28 cellular contexts compared by ENCODE assay signal in the genomic region with DNA sequence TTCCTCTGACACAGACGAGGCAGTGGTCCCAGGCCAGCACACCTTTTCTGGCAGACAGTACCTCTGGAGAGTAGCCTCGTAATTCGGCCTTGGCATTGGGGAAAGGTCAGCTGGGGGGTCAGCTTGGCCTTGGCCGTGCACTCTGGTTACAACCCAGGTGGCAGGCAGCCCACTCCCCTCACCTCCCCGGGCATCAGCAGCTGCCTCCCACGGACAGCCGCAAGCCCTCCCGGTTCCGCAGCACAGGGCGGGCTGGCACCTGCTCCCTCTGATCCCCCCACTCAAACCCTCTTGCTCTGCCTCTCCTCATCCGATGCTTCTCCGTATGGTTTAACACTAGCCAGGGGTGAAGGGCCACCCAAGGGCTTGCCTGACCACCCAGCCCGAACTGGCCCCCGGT. TPM values are rescaled to one million over a fixed set of nuclear protein-coding genes. Genes with fewer than 3 reads are reported as not detected.
"Had no signal": no experiment of that assay in that cellular context is flagged by ENCODE, and none has a peak within 500 bp of the region (broad histone marks: within the 10 kb centered on the region; RNA-seq: fewer than 3 reads in every experiment).

No MANE protein-coding gene starts in this region.

- H3K36me3 ChIP-seq: prostate gland, uterus had no signal

- H3K36me3 Mint-ChIP-seq: memory B cell; naive B cell; natural killer cell treated with Interleukin-12 subunit alpha and Interleukin-12 subunit beta and Interleukin-15 and Interleukin-18, amount 100 ng/mL, for 72 hours; stimulated activated memory B cell treated with anti-CD40 and anti-IgM and Interleukin-4, amounts not matched to agents 10 μg/mL and 1 μg/mL and 100 μg/mL, for 72 hours had no signal

- H3K27ac ChIP-seq: dorsolateral prefrontal cortex, epithelial cell of prostate, gastrocnemius medialis, prostate gland, right atrium auricular region, skin epidermis, spleen, testis, tibial artery, upper lobe of left lung, uterus had no signal

- H3K4me3 Mint-ChIP-seq: memory B cell; naive B cell; natural killer cell treated with Interleukin-12 subunit alpha and Interleukin-12 subunit beta and Interleukin-15 and Interleukin-18, amount 100 ng/mL, for 72 hours; neural crest cell; stimulated activated memory B cell treated with anti-CD40 and anti-IgM and Interleukin-4, amounts not matched to agents 10 μg/mL and 1 μg/mL and 100 μg/mL, for 72 hours had no signal

- H3K27me3 ChIP-seq: dorsolateral prefrontal cortex, gastrocnemius medialis, right atrium auricular region, spleen, testis, tibial artery, upper lobe of left lung, uterus had no signal

- H3K9me3 Mint-ChIP-seq: memory B cell; naive B cell; natural killer cell treated with Interleukin-12 subunit alpha and Interleukin-12 subunit beta and Interleukin-15 and Interleukin-18, amount 100 ng/mL, for 72 hours; neural crest cell; stimulated activated memory B cell treated with anti-CD40 and anti-IgM and Interleukin-4, amounts not matched to agents 10 μg/mL and 1 μg/mL and 100 μg/mL, for 72 hours had no signal

- ATAC-seq: esophagus mucosa; gastrocnemius medialis; left lobe of liver; natural killer cell treated with Interleukin-12 subunit alpha and Interleukin-12 subunit beta and Interleukin-15 and Interleukin-18, amount 100 ng/mL, for 72 hours; stimulated activated memory B cell treated with anti-CD40 and anti-IgM and Interleukin-4, amounts not matched to agents 10 μg/mL and 1 μg/mL and 100 μg/mL, for 72 hours; stimulated activated naive CD8-positive, alpha-beta T cell treated with anti-CD3 and anti-CD28 coated beads, Interleukin-15, Interleukin-2, amounts not matched to agents 100 U/mL and 50 U/mL, for 24 hours had no signal

- H3K27me3 Mint-ChIP-seq: memory B cell; naive B cell; natural killer cell treated with Interleukin-12 subunit alpha and Interleukin-12 subunit beta and Interleukin-15 and Interleukin-18, amount 100 ng/mL, for 72 hours; stimulated activated memory B cell treated with anti-CD40 and anti-IgM and Interleukin-4, amounts not matched to agents 10 μg/mL and 1 μg/mL and 100 μg/mL, for 72 hours had no signal

- DNase-seq: dorsolateral prefrontal cortex; effector CD4-positive, alpha-beta T cell; foreskin fibroblast; gastrocnemius medialis; head of caudate nucleus; naive B cell; spleen; stimulated activated CD4-positive, alpha-beta T cell treated with anti-CD3 and anti-CD28 coated beads, Interleukin-4, amount 100 ng/mL, for 4 hours; stimulated activated naive CD8-positive, alpha-beta T cell treated with anti-CD3 and anti-CD28 coated beads, Interleukin-15, Interleukin-2, amounts not matched to agents 100 U/mL and 50 U/mL, for 24 hours; substantia nigra; testis; tibial artery; uterus had no signal

- H3K27ac Mint-ChIP-seq: memory B cell; naive B cell; natural killer cell treated with Interleukin-12 subunit alpha and Interleukin-12 subunit beta and Interleukin-15 and Interleukin-18, amount 100 ng/mL, for 72 hours; stimulated activated memory B cell treated with anti-CD40 and anti-IgM and Interleukin-4, amounts not matched to agents 10 μg/mL and 1 μg/mL and 100 μg/mL, for 72 hours had no signal

- FAIRE-seq: colon, keratinocyte had no signal

- H3K4me1 Mint-ChIP-seq: memory B cell; naive B cell; neural crest cell; stimulated activated memory B cell treated with anti-CD40 and anti-IgM and Interleukin-4, amounts not matched to agents 10 μg/mL and 1 μg/mL and 100 μg/mL, for 72 hours had no signal

- H3K4me3 ChIP-seq: dorsolateral prefrontal cortex, gastrocnemius medialis, lung, prostate gland, right atrium auricular region, skin epidermis, spleen, testis, tibial artery, upper lobe of left lung, uterus had no signal

- H3K9me3 ChIP-seq: gastrocnemius medialis, prostate gland, right atrium auricular region, spleen, testis, tibial artery, upper lobe of left lung, uterus had no signal

- H3K4me1 ChIP-seq: prostate gland, testis, tibial artery, uterus had no signal

RNA-seq across cellular contexts. Expression of a gene that starts 50.6 kb away (rescaled TPM):
- total RNA-seq: mononuclear cell had no signal
